Comparison of ENCODE assay signal across 10 cellular contexts in genomic region chr1:46065405-46065804, GRCh38.
A peak's percentile ranks its signal among the peaks of the same experiment; 100 is the strongest.
DNase-seq lines count a peak whose midpoint lies in the region; TF ChIP-seq lines count a peak whose summit lies in the region.
"Had no signal": no experiment of that assay in that cellular context is flagged by ENCODE, and none has a peak within 500 bp of the region (broad histone marks: within the 10 kb centered on the region; RNA-seq: fewer than 3 reads in every experiment).

No MANE protein-coding gene starts in this region.

- H3K9me3 Mint-ChIP-seq in endothelial cell (ENCODE audit: unreplicated experiment), result no peaks in the 10 kb centered on the region
- no peaks in the 10 kb centered on the region for H3K9me3 Mint-ChIP-seq in activated T-helper 2 cell treated with anti-CD3 and anti-CD28 coated beads, Interferon-gamma antibody, Interleukin-2, Interleukin-4, amounts not matched to agents 10 μg/mL and 5 μg/mL and 100 μg/mL, durations not matched to agents 14 hours and 24 hours and 36 hours

- H3K27me3 Mint-ChIP-seq in endothelial cell (ENCODE audit: unreplicated experiment), result no peaks in the 10 kb centered on the region
- no peaks in the 10 kb centered on the region for H3K27me3 Mint-ChIP-seq in activated T-helper 2 cell treated with anti-CD3 and anti-CD28 coated beads, Interferon-gamma antibody, Interleukin-2, Interleukin-4, amounts not matched to agents 10 μg/mL and 5 μg/mL and 100 μg/mL, durations not matched to agents 14 hours and 24 hours and 36 hours (ENCODE audit: low read depth)

- peaks cover 17% of the 10 kb centered on the region for H3K36me3 Mint-ChIP-seq in endothelial cell (ENCODE audit: low read depth, unreplicated experiment)
- H3K36me3 Mint-ChIP-seq in activated T-helper 2 cell treated with anti-CD3 and anti-CD28 coated beads, Interferon-gamma antibody, Interleukin-2, Interleukin-4, amounts not matched to agents 10 μg/mL and 5 μg/mL and 100 μg/mL, durations not matched to agents 14 hours and 24 hours and 36 hours (ENCODE audit: low read depth), result peaks cover 8% of the 10 kb centered on the region

- H3K4me3 Mint-ChIP-seq in endothelial cell (ENCODE audit: unreplicated experiment), result no peak overlapping the region
- no peak overlapping the region for H3K4me3 Mint-ChIP-seq in activated T-helper 2 cell treated with anti-CD3 and anti-CD28 coated beads, Interferon-gamma antibody, Interleukin-2, Interleukin-4, amounts not matched to agents 10 μg/mL and 5 μg/mL and 100 μg/mL, durations not matched to agents 14 hours and 24 hours and 36 hours (ENCODE audit: low read depth)

- peaks cover 8% of the 10 kb centered on the region for H3K4me1 Mint-ChIP-seq in endothelial cell (ENCODE audit: unreplicated experiment)
- peaks cover 20% of the 10 kb centered on the region for H3K4me1 Mint-ChIP-seq in activated T-helper 2 cell treated with anti-CD3 and anti-CD28 coated beads, Interferon-gamma antibody, Interleukin-2, Interleukin-4, amounts not matched to agents 10 μg/mL and 5 μg/mL and 100 μg/mL, durations not matched to agents 14 hours and 24 hours and 36 hours (ENCODE audit: low read depth)

- H3K27ac Mint-ChIP-seq in endothelial cell (ENCODE audit: unreplicated experiment), result peak overlapping the region; percentile 44
- no peak overlapping the region for H3K27ac Mint-ChIP-seq in activated T-helper 2 cell treated with anti-CD3 and anti-CD28 coated beads, Interferon-gamma antibody, Interleukin-2, Interleukin-4, amounts not matched to agents 10 μg/mL and 5 μg/mL and 100 μg/mL, durations not matched to agents 14 hours and 24 hours and 36 hours

- intact Hi-C loops in activated T-helper 2 cell treated with anti-CD3 and anti-CD28 coated beads, Interferon-gamma antibody, Interleukin-2, Interleukin-4, amounts not matched to agents 10 μg/mL and 5 μg/mL and 100 μg/mL, durations not matched to agents 14 hours and 24 hours and 36 hours (cut with micrococcal nuclease), result no loop called here

- TF ChIP-seq CTCF in endothelial cell (IDR thresholded peaks at IDR 0.05; ENCODE audit: unreplicated experiment), result no peak

- DNase-seq in A172 (ENCODE audit: low spot score) (peak; percentile 4), ELR (ENCODE audit: low read depth) (peak; percentile 13), NOMO-1 treated with dmso at 0.1 percent for 144 hours (lab: John Stamatoyannopoulos, UW; ENCODE audit: unreplicated experiment) (peak; percentile 6), endothelial cell (ENCODE audit: low spot score) (no peak), NCI-H524 (lab: John Stamatoyannopoulos, UW) (no peak), superior temporal gyrus (ENCODE audit: extremely low spot score) (no peak), 8988T (no peak)
- DNase-seq in activated T-helper 2 cell treated with anti-CD3 and anti-CD28 coated beads, Interferon-gamma antibody, Interleukin-2, Interleukin-4, amounts not matched to agents 10 μg/mL and 5 μg/mL and 100 μg/mL, durations not matched to agents 14 hours and 24 hours and 36 hours (ENCODE audit: low spot score), result no peak
- DNase-seq: mesenchymal stem cell, tibial artery had no signal

Comparison
In these comparisons a context has a peak if more than half of its experiments do, and no peak if none do; other contexts are left out.
1. DNase-seq: peak in A172 (single experiment), ELR (single experiment) and NOMO-1 treated with dmso at 0.1 percent for 144 hours (single experiment); none in endothelial cell (single experiment), NCI-H524 (0 of 2), superior temporal gyrus (single experiment), activated T-helper 2 cell treated with anti-CD3 and anti-CD28 coated beads, Interferon-gamma antibody, Interleukin-2, Interleukin-4, amounts not matched to agents 10 μg/mL and 5 μg/mL and 100 μg/mL, durations not matched to agents 14 hours and 24 hours and 36 hours (single experiment) and 8988T (single experiment).